ENCODE assay signal across 9 cellular contexts in genomic region chr11:94740975-94741707, GRCh38. TPM values are rescaled to one million over a fixed set of nuclear protein-coding genes. Genes with fewer than 3 reads are reported as not detected.
DNase-seq lines count a peak whose midpoint lies in the region; TF ChIP-seq lines count a peak whose summit lies in the region.
"Had no signal": no experiment of that assay in that cellular context is flagged by ENCODE, and none has a peak within 500 bp of the region (broad histone marks: within the 10 kb centered on the region; RNA-seq: fewer than 3 reads in every experiment).

No MANE protein-coding gene starts in this region.

- H3K27me3 ChIP-seq in AG04450 (ENCODE audit: control insufficient read depth, insufficient read depth, low read length) (no peaks in the 10 kb centered on the region), subcutaneous abdominal adipose tissue (ENCODE audit: control insufficient read depth in 5 of 5, insufficient read depth in 4 of 5, low read length in 5 of 5) (peaks cover 0 to 5% (median 0%) of the 10 kb centered on the region in 5 donors)

- H3K27ac ChIP-seq in AG04450 (ENCODE audit: low read depth, low read length) (no peak overlapping the region), RWPE1 (peak overlapping the region; percentile 64), subcutaneous abdominal adipose tissue (ENCODE audit: low read depth, low read length) (no peak overlapping the region)
- H3K27ac ChIP-seq: KMS-11 had no signal

- TF ChIP-seq POLR2A in lower leg skin (IDR thresholded peaks at IDR 0.05) = no peak

- TF ChIP-seq CTCF in AG04450 (IDR thresholded peaks at IDR 0.05; ENCODE audit: low read depth, low read length) = peak; percentile 68
- peak; percentile 16 for TF ChIP-seq CTCF in GM10248 (IDR thresholded peaks at IDR 0.05; ENCODE audit: control extremely low read depth, extremely low read depth, low read depth, missing control alignments)
- peak; percentile 54 for TF ChIP-seq CTCF in RWPE1 (conservative IDR thresholded peaks at IDR 0.05; ENCODE audit: low read depth)
- no peak for TF ChIP-seq CTCF in lower leg skin (IDR thresholded peaks at IDR 0.05)

- H3K9me3 ChIP-seq in AG04450 (ENCODE audit: control insufficient read depth, insufficient read depth, low read length) = no peaks in the 10 kb centered on the region
- H3K9me3 ChIP-seq in subcutaneous abdominal adipose tissue (ENCODE audit: control insufficient read depth in 5 of 5, low read length in 5 of 5) = no peaks in the 10 kb centered on the region

- H3K36me3 ChIP-seq in subcutaneous abdominal adipose tissue (ENCODE audit: control insufficient read depth in 5 of 5, insufficient read depth in 5 of 5, low read length in 5 of 5) = no peaks in the 10 kb centered on the region

- CTCF ChIA-PET in AG04450 (lab: Charles Lee) = interaction anchor here (0.6 to 2.9 kb wide), 18 partner anchors 9 to 947 kb away, joined by 3 to 13 read pairs (median 4); no protein-coding TSS in a partner anchor
- CTCF ChIA-PET in GM10248 (lab: Yijun Ruan, JAX) = interaction anchor here (1.0 to 2.5 kb wide), 3 partner anchors 8 to 122 kb away, joined by 3 to 9 read pairs (median 3); no protein-coding TSS in a partner anchor
- CTCF ChIA-PET in RWPE1 (lab: Yijun Ruan, JAX) = interaction anchor here (0.5 to 2.1 kb wide), 9 partner anchors 10 to 126 kb away, joined by 3 to 5 read pairs (median 4); partner anchors contain the start of gene AMOTL1

- intact Hi-C loops in lower leg skin (cut with DNase I; ENCODE audit: low total_unique reads) = no loop called here

- peaks cover 0 to 17% (median 12%) of the 10 kb centered on the region in 5 donors for H3K4me1 ChIP-seq in subcutaneous abdominal adipose tissue (ENCODE audit: control insufficient read depth in 5 of 5, insufficient read depth in 5 of 5, low read length in 5 of 5)

- POLR2A ChIA-PET in AG04450 (lab: Yijun Ruan, JAX) (interaction anchor here (0.7 to 1.3 kb wide), 2 partner anchors 27 to 99 kb away, joined by 4 read pairs; partner anchors contain the start of gene AMOTL1), GM10248 (lab: Yijun Ruan, JAX) (no interaction called here), RWPE1 (lab: Yijun Ruan, JAX; ENCODE audit: low non-redundant PET) (interaction anchor here (1.0 kb wide), 1 partner anchor 220 kb away, joined by 3 read pairs; no protein-coding TSS in a partner anchor)

- H3K9ac ChIP-seq in subcutaneous abdominal adipose tissue (ENCODE audit: low read length in 5 of 5) = peak overlapping the region in 4 of 5 donors; percentile 42 to 65 (median 53)
- H3K9ac ChIP-seq: KMS-11 had no signal

- 1 to 2% methylated on average over 21 to 37 of the region's 37 CpGs for WGBS in lower leg skin, 2 donors

- peak overlapping the region; percentile 62 for H3K4me3 ChIP-seq in AG04450 (ENCODE audit: low read depth, low read length)
- peak overlapping the region; percentile 37 for H3K4me3 ChIP-seq in lower leg skin (ENCODE audit: low read depth, poor library complexity, severe bottlenecking)
- peak overlapping the region; percentile 52 to 78 (median 70) for H3K4me3 ChIP-seq in subcutaneous abdominal adipose tissue (ENCODE audit: low read depth in 1 of 5, low read length in 5 of 5)

- no peak for DNase-seq in AG04450 (ENCODE audit: low read depth, low spot score)
- DNase-seq in GM10248 (ENCODE audit: extremely low spot score) = peak; percentile 44
- DNase-seq in HuH-7 (ENCODE audit: low spot score) = peak; percentile 83
- DNase-seq in RWPE1 (ENCODE audit: low spot score) = peak; percentile 73
- DNase-seq in ecto neural progenitor cell (ENCODE audit: low spot score) = peak; percentile 66
- DNase-seq in lower leg skin (ENCODE audit: low spot score in 2 of 2) = peak; percentile 37 to 85
- DNase-seq in activated CD4-positive, CD25-positive, alpha-beta regulatory T cell (lab: John Stamatoyannopoulos, UW) = no peak

RNA-seq across cellular contexts. Expression of gene AMOTL1, which starts 27.0 kb away (rescaled TPM):
- polyA plus RNA-seq in AG04450 (2011; rRNA removed) = 40.5 and 43.7 TPM in 2 replicates
- 92.4 and 95.9 TPM in 2 replicates for polyA minus RNA-seq in AG04450 (2011; rRNA and poly(A)+ RNA removed)
- 10 to 100 TPM; 45.3 to 72.0 (median 64.8) TPM for total RNA-seq in lower leg skin

Comparison
In these comparisons a context has a peak if more than half of its experiments do, and no peak if none do; other contexts are left out.
1. DNase-seq: peak in GM10248 (single experiment), HuH-7 (single experiment), RWPE1 (single experiment), ecto neural progenitor cell (single experiment) and lower leg skin (2 of 2); none in AG04450 (single experiment) and activated CD4-positive, CD25-positive, alpha-beta regulatory T cell (0 of 4).
2. CTCF ChIP-seq: peak in AG04450 (single experiment), GM10248 (single experiment) and RWPE1 (single experiment); none in lower leg skin (0 of 3).
3. Peak in every context shown above with its lines, with median percentiles within 50 percentile points of each other: H3K4me3 ChIP-seq.